Comparison of ENCODE assay signal across 21 cellular contexts in genomic region chr3:64019879-64020278, GRCh38. TPM values are rescaled to one million over a fixed set of nuclear protein-coding genes. Genes with fewer than 3 reads are reported as not detected.
DNase-seq lines count a peak whose midpoint lies in the region; ATAC-seq and TF ChIP-seq lines count a peak whose summit lies in the region.
"Had no signal": no experiment of that assay in that cellular context is flagged by ENCODE, and none has a peak within 500 bp of the region (broad histone marks: within the 10 kb centered on the region; RNA-seq: fewer than 3 reads in every experiment).

No MANE protein-coding gene starts in this region.

- 100% methylated on average over 1 of the region's 2 CpGs for WGBS in mesenchymal stem cell
- 99% methylated on average over 2 of the region's 2 CpGs for WGBS in smooth muscle cell (ENCODE audit: low lambda C conversion rate)

- no peak for ATAC-seq in CD4-positive, CD25-positive, alpha-beta regulatory T cell (ENCODE audit: low read depth in 2 of 2)
- ATAC-seq in GM21576 (IDR thresholded peaks at IDR 0.05; ENCODE audit: unreplicated experiment) = no peak
- ATAC-seq: GM23338, HCT116 had no signal

- no peak overlapping the region for H3K4me3 ChIP-seq in CD4-positive, CD25-positive, alpha-beta regulatory T cell (ENCODE audit: low read depth, low read length)
- H3K4me3 ChIP-seq in SU-DHL-6 (ENCODE audit: insufficient read depth, low read length, poor library complexity, severe bottlenecking) (no peak overlapping the region), mesenchymal stem cell (ENCODE audit: insufficient read depth in 1 of 2, low read depth in 1 of 2, low read length in 2 of 2) (no peak overlapping the region), smooth muscle cell (no peak overlapping the region)
- H3K4me3 ChIP-seq: BLaER1, GM23338 had no signal

- H4K20me1 ChIP-seq in SU-DHL-6 (ENCODE audit: low read depth, low read length) (peaks cover 5% of the 10 kb centered on the region; the same call in 1 of the 2 replicates), smooth muscle cell (ENCODE audit: low read depth) (peaks cover 32% of the 10 kb centered on the region)

- TF ChIP-seq CTCF in SU-DHL-6 (IDR thresholded peaks at IDR 0.05; ENCODE audit: insufficient read depth, low read length, poor library complexity, severe bottlenecking) (no peak), smooth muscle cell (IDR thresholded peaks at IDR 0.05; ENCODE audit: borderline replicate concordance, insufficient read depth, poor library complexity, severe bottlenecking) (no peak)

- H3K14ac ChIP-seq in mesenchymal stem cell (ENCODE audit: low read length in 2 of 2) = no peak overlapping the region

- peaks cover 43% of the 10 kb centered on the region for H3K4me1 Mint-ChIP-seq in activated T-cell treated with anti-CD3 and anti-CD28 coated beads, Interleukin-2, amount 50 U/mL, for 24 hours (ENCODE audit: low read depth)
- H3K4me1 Mint-ChIP-seq in CD4-positive, CD25-positive, alpha-beta regulatory T cell = peaks cover 41 to 56% (median 50%) of the 10 kb centered on the region in 4 donors

- H3K23ac ChIP-seq in mesenchymal stem cell (ENCODE audit: low read length in 2 of 2) = no peak overlapping the region

- H3K18ac ChIP-seq in mesenchymal stem cell (ENCODE audit: low read depth in 1 of 2, low read length in 2 of 2) = no peak overlapping the region

- peaks cover 3% of the 10 kb centered on the region for H3K79me1 ChIP-seq in mesenchymal stem cell (replicated peaks; ENCODE audit: low read length, poor library complexity, severe bottlenecking)

- H4K91ac ChIP-seq in mesenchymal stem cell (ENCODE audit: low read length) = no peak overlapping the region

- H3K36me3 ChIP-seq in CD4-positive, CD25-positive, alpha-beta regulatory T cell (ENCODE audit: control insufficient read depth, insufficient read depth, low read length) = peaks cover 50% of the 10 kb centered on the region
- H3K36me3 ChIP-seq in SU-DHL-6 (ENCODE audit: low read length) = peaks cover 39% of the 10 kb centered on the region
- H3K36me3 ChIP-seq in mesenchymal stem cell (ENCODE audit: control insufficient read depth in 1 of 2, insufficient read depth in 2 of 2, low read depth in 1 of 2, low read length in 2 of 2) = peaks cover 0 to 70% of the 10 kb centered on the region in 2 experiments
- H3K36me3 ChIP-seq in smooth muscle cell (ENCODE audit: low read depth) = peaks cover 21% of the 10 kb centered on the region

- H3K27ac ChIP-seq in CD4-positive, CD25-positive, alpha-beta regulatory T cell (ENCODE audit: insufficient read depth, low read length, poor library complexity, severe bottlenecking) = peak overlapping the region; percentile 83
- H3K27ac ChIP-seq in SU-DHL-6 (ENCODE audit: low read depth, low read length) (no peak overlapping the region), mesenchymal stem cell (ENCODE audit: low read length, poor library complexity, severe bottlenecking) (no peak overlapping the region), smooth muscle cell (ENCODE audit: low read depth) (no peak overlapping the region)
- H3K27ac ChIP-seq: 22Rv1, BLaER1, C4-2B had no signal

- H3K27me3 Mint-ChIP-seq in activated T-cell treated with anti-CD3 and anti-CD28 coated beads, Interleukin-2, amount 50 U/mL, for 24 hours = no peaks in the 10 kb centered on the region
- H3K27me3 Mint-ChIP-seq in CD4-positive, CD25-positive, alpha-beta regulatory T cell = no peaks in the 10 kb centered on the region
- H3K27me3 Mint-ChIP-seq: B cell; CD4-positive, alpha-beta T cell had no signal

- DNase-seq in activated T-cell treated with anti-CD3 and anti-CD28 coated beads, Interleukin-2, amount 50 U/mL, for 24 hours = no peak
- DNase-seq in activated T-cell treated with anti-CD3 and anti-CD28 coated beads, Interleukin-2, amount 50 U/mL, for 1 hour = no peak
- DNase-seq in CD4-positive, CD25-positive, alpha-beta regulatory T cell = no peak
- DNase-seq in mesenchymal stem cell (no peak), NCI-H82 (lab: John Stamatoyannopoulos, UW) (no peak), smooth muscle cell (lab: John Stamatoyannopoulos, UW; ENCODE audit: unreplicated experiment) (no peak)
- DNase-seq: CD4-positive, alpha-beta T cell; CD8-positive, alpha-beta memory T cell; DMS 273 treated with DMSO at 0.1 percent for 48 hours; DMS79; EL; GDM1; H9 had no signal

- H3K27ac Mint-ChIP-seq in activated T-cell treated with anti-CD3 and anti-CD28 coated beads, Interleukin-2, amount 50 U/mL, for 24 hours = peak overlapping the region; percentile 14
- H3K27ac Mint-ChIP-seq in CD4-positive, CD25-positive, alpha-beta regulatory T cell = no peak overlapping the region
- H3K27ac Mint-ChIP-seq: B cell, GM23338, H9 had no signal

- H3F3A ChIP-seq in SU-DHL-6 (ENCODE audit: insufficient read depth) = peaks cover 12% of the 10 kb centered on the region; the same call in 1 of the 2 replicates
- H3F3A ChIP-seq in smooth muscle cell (ENCODE audit: low read depth) = no peaks in the 10 kb centered on the region

- H2AK5ac ChIP-seq in mesenchymal stem cell (ENCODE audit: low read length, severe bottlenecking) = no peak overlapping the region

- H3K9ac ChIP-seq in SU-DHL-6 (ENCODE audit: low read length) = no peak overlapping the region
- H3K9ac ChIP-seq in mesenchymal stem cell (ENCODE audit: low read length) = peak overlapping the region; percentile 58
- no peak overlapping the region for H3K9ac ChIP-seq in smooth muscle cell (ENCODE audit: low read depth)
- H3K9ac ChIP-seq: BLaER1 had no signal

- H3K9me3 Mint-ChIP-seq in activated T-cell treated with anti-CD3 and anti-CD28 coated beads, Interleukin-2, amount 50 U/mL, for 24 hours = no peaks in the 10 kb centered on the region
- no peaks in the 10 kb centered on the region for H3K9me3 Mint-ChIP-seq in CD4-positive, CD25-positive, alpha-beta regulatory T cell
- H3K9me3 Mint-ChIP-seq: CD4-positive, alpha-beta T cell; CD8-positive, alpha-beta memory T cell; GM23338; H9 had no signal

- H3K4me2 ChIP-seq in SU-DHL-6 (ENCODE audit: low read depth, low read length, poor library complexity, severe bottlenecking) = peak overlapping the region; percentile 22
- H3K4me2 ChIP-seq in mesenchymal stem cell (ENCODE audit: low read length, poor library complexity, severe bottlenecking) = no peak overlapping the region
- no peak overlapping the region for H3K4me2 ChIP-seq in smooth muscle cell
- H3K4me2 ChIP-seq: BLaER1, GM23338 had no signal

- no peak overlapping the region for H2BK5ac ChIP-seq in mesenchymal stem cell (ENCODE audit: low read depth, low read length, poor library complexity, severe bottlenecking)

- H2BK120ac ChIP-seq in mesenchymal stem cell (ENCODE audit: low read depth, low read length) = no peak overlapping the region

- H4K8ac ChIP-seq in mesenchymal stem cell (ENCODE audit: low read length) = no peak overlapping the region

- no peak overlapping the region for H2BK15ac ChIP-seq in mesenchymal stem cell (ENCODE audit: low read depth, poor library complexity, severe bottlenecking)

- H3K4me3 Mint-ChIP-seq in activated T-cell treated with anti-CD3 and anti-CD28 coated beads, Interleukin-2, amount 50 U/mL, for 24 hours = no peak overlapping the region
- no peak overlapping the region for H3K4me3 Mint-ChIP-seq in CD4-positive, CD25-positive, alpha-beta regulatory T cell
- H3K4me3 Mint-ChIP-seq: B cell; CD4-positive, alpha-beta T cell; GM23338; H9 had no signal

- H3K79me2 ChIP-seq in SU-DHL-6 (ENCODE audit: insufficient read depth, low read length) (peaks cover 24% of the 10 kb centered on the region), smooth muscle cell (ENCODE audit: low read depth) (peaks cover 37% of the 10 kb centered on the region)

- H2AFZ ChIP-seq in SU-DHL-6 (ENCODE audit: low read depth, low read length, severe bottlenecking) (no peak overlapping the region), mesenchymal stem cell (ENCODE audit: low read depth, low read length) (no peak overlapping the region), smooth muscle cell (ENCODE audit: low read depth) (no peak overlapping the region)
- H2AFZ ChIP-seq: GM23338 had no signal

- no peaks in the 10 kb centered on the region for H3K9me3 ChIP-seq in CD4-positive, CD25-positive, alpha-beta regulatory T cell (ENCODE audit: control insufficient read depth in 2 of 2, low read length in 2 of 2)
- no peaks in the 10 kb centered on the region for H3K9me3 ChIP-seq in SU-DHL-6 (ENCODE audit: insufficient read depth, low read length)
- no peaks in the 10 kb centered on the region for H3K9me3 ChIP-seq in mesenchymal stem cell (ENCODE audit: control insufficient read depth, low read length)
- H3K9me3 ChIP-seq in smooth muscle cell (replicated peaks; ENCODE audit: low read depth) = no peaks in the 10 kb centered on the region
- H3K9me3 ChIP-seq: BLaER1 had no signal

- no peak overlapping the region for H3K4ac ChIP-seq in mesenchymal stem cell (ENCODE audit: low read depth in 1 of 2, low read length in 2 of 2)

- no peaks in the 10 kb centered on the region for H3K27me3 ChIP-seq in CD4-positive, CD25-positive, alpha-beta regulatory T cell (ENCODE audit: control insufficient read depth, insufficient read depth, low read length)
- H3K27me3 ChIP-seq in SU-DHL-6 (ENCODE audit: low read length) (no peaks in the 10 kb centered on the region), mesenchymal stem cell (ENCODE audit: control insufficient read depth in 1 of 2, insufficient read depth in 1 of 2, low read length in 2 of 2) (no peaks in the 10 kb centered on the region), smooth muscle cell (ENCODE audit: low read depth) (no peaks in the 10 kb centered on the region)
- H3K27me3 ChIP-seq: BLaER1 had no signal

- H3K9me2 ChIP-seq in SU-DHL-6 (replicated peaks; ENCODE audit: insufficient read depth, low read length) = no peaks in the 10 kb centered on the region

- H2BK12ac ChIP-seq in mesenchymal stem cell (ENCODE audit: low read length in 2 of 2) = no peak overlapping the region

- peaks cover 71% of the 10 kb centered on the region for H3K36me3 Mint-ChIP-seq in activated T-cell treated with anti-CD3 and anti-CD28 coated beads, Interleukin-2, amount 50 U/mL, for 24 hours (ENCODE audit: low read depth)
- H3K36me3 Mint-ChIP-seq in CD4-positive, CD25-positive, alpha-beta regulatory T cell = peaks cover 15% of the 10 kb centered on the region

- H3K4me1 ChIP-seq in CD4-positive, CD25-positive, alpha-beta regulatory T cell (ENCODE audit: control insufficient read depth, insufficient read depth, low read length, poor library complexity, severe bottlenecking) = peaks cover 28% of the 10 kb centered on the region
- H3K4me1 ChIP-seq in mesenchymal stem cell (ENCODE audit: control insufficient read depth, insufficient read depth, low read depth, low read length) (peaks cover 7% of the 10 kb centered on the region), smooth muscle cell (ENCODE audit: low read depth) (peaks cover 9% of the 10 kb centered on the region)

RNA-seq across cellular contexts. Expression of gene PSMD6, which starts 3.4 kb away (rescaled TPM):
- total RNA-seq in CD4-positive, CD25-positive, alpha-beta regulatory T cell = 86.7 TPM
- 100 to 1,000 TPM; 119 to 139 (median 124) TPM for polyA plus RNA-seq in CD4-positive, CD25-positive, alpha-beta regulatory T cell
- 110 TPM for polyA plus RNA-seq in mesenchymal stem cell (2013, experiment 1 of 2)
- polyA plus RNA-seq in mesenchymal stem cell (2013, experiment 2 of 2) = 110 TPM
- 109 and 113 TPM in 2 replicates for total RNA-seq in smooth muscle cell
- 116 and 119 TPM in 2 replicates for polyA plus RNA-seq in smooth muscle cell
